ENCODE assay signal across 10 cellular contexts in the genomic region with DNA sequence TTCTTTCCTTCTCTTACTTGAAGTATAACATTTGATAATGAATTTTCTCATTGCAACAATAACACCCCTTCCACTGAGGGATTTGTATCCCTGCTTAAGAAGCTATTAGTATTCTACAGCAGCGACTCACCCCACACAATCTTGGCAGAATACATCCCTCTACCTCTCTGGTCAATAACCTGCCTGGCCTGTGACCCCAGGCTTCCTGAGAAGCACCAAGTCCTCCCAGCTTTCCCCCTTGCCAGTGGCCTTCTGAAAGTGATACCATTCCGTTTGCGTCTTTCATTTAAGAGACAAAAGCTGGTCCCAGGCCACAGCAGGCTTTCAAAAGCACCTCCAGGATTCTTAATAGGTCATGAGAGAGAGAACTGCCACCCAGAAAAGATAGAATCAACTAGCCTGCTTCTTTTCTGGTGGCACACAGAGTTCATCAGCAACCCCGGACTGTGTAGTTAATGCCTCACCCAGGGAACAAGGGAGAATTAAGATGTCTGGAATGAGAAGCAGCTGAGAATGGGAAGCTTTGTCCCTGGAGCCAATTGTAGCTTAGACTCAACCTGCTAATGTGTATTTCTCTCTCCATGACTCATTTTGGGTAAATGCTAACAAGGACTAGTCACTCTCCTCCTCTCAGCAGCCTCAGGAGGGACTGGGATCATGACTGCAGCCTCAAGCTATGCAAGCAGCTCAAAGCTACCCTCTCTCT.
DNase-seq lines count a peak whose midpoint lies in the region; ATAC-seq and TF ChIP-seq lines count a peak whose summit lies in the region.
"Had no signal": no experiment of that assay in that cellular context is flagged by ENCODE, and none has a peak within 500 bp of the region (broad histone marks: within the 10 kb centered on the region; RNA-seq: fewer than 3 reads in every experiment).

No MANE protein-coding gene starts in this region.

- H4K20me1 ChIP-seq in GM23248 (ENCODE audit: insufficient read depth) = no peaks in the 10 kb centered on the region

- H3K27ac ChIP-seq in GM23248 (peak overlapping the region; percentile 95), SJCRH30 (no peak overlapping the region)
- H3K27ac ChIP-seq: tibial artery had no signal

- H3F3A ChIP-seq in GM23248 (ENCODE audit: insufficient read depth) = peaks cover 19% of the 10 kb centered on the region

- H3K9ac ChIP-seq in GM23248 = peak overlapping the region; percentile 76

- 19 to 36% methylated on average over 4 of the region's 4 CpGs for WGBS in GM23248 (ENCODE audit: low coverage in 1 of 2, low lambda C conversion rate in 2 of 2, missing lambda C conversion rate in 2 of 2), 2 experiments

- DNase-seq in GM23248 (peak; percentile 98), SJCRH30 (peak; percentile 4 to 8), fibroblast of mammary gland (ENCODE audit: low read depth) (peak; percentile 98), pulmonary artery endothelial cell (ENCODE audit: low read depth, low spot score) (peak; percentile 59), AML-193 (lab: John Stamatoyannopoulos, UW) (no peak)
- DNase-seq: central memory CD4-positive, alpha-beta T cell; tibial artery had no signal

- H3K4me1 ChIP-seq in GM23248 (ENCODE audit: insufficient read depth) = peaks cover 33% of the 10 kb centered on the region
- H3K4me1 ChIP-seq in SJCRH30 = no peaks in the 10 kb centered on the region; the same call in 1 of the 2 replicates

- peak overlapping the region; percentile 72 for H2AFZ ChIP-seq in GM23248

- no peaks in the 10 kb centered on the region for H3K9me3 ChIP-seq in GM23248 (ENCODE audit: low read depth)
- H3K9me3 ChIP-seq in SJCRH30 (replicated peaks) = no peaks in the 10 kb centered on the region; the same call in 1 of the 2 replicates
- H3K9me3 ChIP-seq: tibial artery had no signal

- no peak for TF ChIP-seq CTCF in fibroblast of mammary gland (conservative IDR thresholded peaks at IDR 0.05; ENCODE audit: control insufficient read depth, insufficient read depth, low read depth, low read length)

- no peaks in the 10 kb centered on the region for H3K36me3 ChIP-seq in GM23248 (ENCODE audit: low read depth)
- no peaks in the 10 kb centered on the region for H3K36me3 ChIP-seq in SJCRH30
- H3K36me3 ChIP-seq: tibial artery had no signal

- peak overlapping the region; percentile 83 for H3K4me2 ChIP-seq in GM23248 (ENCODE audit: unreplicated experiment)

- no peak for ATAC-seq in HG02973 (IDR thresholded peaks at IDR 0.05; ENCODE audit: unreplicated experiment)
- no peak for ATAC-seq in HG02840 (IDR thresholded peaks at IDR 0.05; ENCODE audit: low FRiP score, unreplicated experiment)
- ATAC-seq in HG03520 (IDR thresholded peaks at IDR 0.05; ENCODE audit: unreplicated experiment) = no peak

- H3K27me3 ChIP-seq in GM23248 (replicated peaks; ENCODE audit: insufficient read depth) = no peaks in the 10 kb centered on the region
- H3K27me3 ChIP-seq in SJCRH30 = no peaks in the 10 kb centered on the region; the same call in 1 of the 2 replicates
- H3K27me3 ChIP-seq: tibial artery had no signal

- no peaks in the 10 kb centered on the region for H3K79me2 ChIP-seq in GM23248 (ENCODE audit: insufficient read depth)

- H3K9me2 ChIP-seq in GM23248 (ENCODE audit: insufficient read depth) = no peaks in the 10 kb centered on the region

- H3K4me3 ChIP-seq in GM23248 = peak overlapping the region; percentile 56
- no peak overlapping the region for H3K4me3 ChIP-seq in SJCRH30
- peak overlapping the region; percentile 39 for H3K4me3 ChIP-seq in fibroblast of mammary gland (ENCODE audit: control insufficient read depth, low read depth, low read length)
- H3K4me3 ChIP-seq: tibial artery had no signal

- in situ Hi-C loops in GM23248 (cut with MboI) = no loop called here

Comparison
In these comparisons a context has a peak if more than half of its experiments do, and no peak if none do; other contexts are left out.
1. DNase-seq: peak in GM23248 (single experiment), SJCRH30 (2 of 2), fibroblast of mammary gland (single experiment) and pulmonary artery endothelial cell (single experiment); none in AML-193 (0 of 2).